Comparison of ENCODE assay signal across 1 cellular context in genomic region chr16:55543470-55543869, GRCh38.
TF ChIP-seq lines count a peak whose summit lies in the region.

No MANE protein-coding gene starts in this region.

TF ChIP-seq in GM12878, 131 proteins besides CTCF, POLR2A, EP300 and RAD21:
- no peak for TF ChIP-seq CBFB (IDR thresholded peaks at IDR 0.05; ENCODE audit: low read depth)
- TF ChIP-seq ATF7 (IDR thresholded peaks at IDR 0.05; ENCODE audit: low read depth) = no peak
- TF ChIP-seq HCFC1 (IDR thresholded peaks at IDR 0.05; ENCODE audit: low read length) = no peak
- TF ChIP-seq SKIL (IDR thresholded peaks at IDR 0.05; ENCODE audit: low read depth, poor library complexity, severe bottlenecking) = no peak
